19 cellular contexts compared by ENCODE assay signal in the genomic region with DNA sequence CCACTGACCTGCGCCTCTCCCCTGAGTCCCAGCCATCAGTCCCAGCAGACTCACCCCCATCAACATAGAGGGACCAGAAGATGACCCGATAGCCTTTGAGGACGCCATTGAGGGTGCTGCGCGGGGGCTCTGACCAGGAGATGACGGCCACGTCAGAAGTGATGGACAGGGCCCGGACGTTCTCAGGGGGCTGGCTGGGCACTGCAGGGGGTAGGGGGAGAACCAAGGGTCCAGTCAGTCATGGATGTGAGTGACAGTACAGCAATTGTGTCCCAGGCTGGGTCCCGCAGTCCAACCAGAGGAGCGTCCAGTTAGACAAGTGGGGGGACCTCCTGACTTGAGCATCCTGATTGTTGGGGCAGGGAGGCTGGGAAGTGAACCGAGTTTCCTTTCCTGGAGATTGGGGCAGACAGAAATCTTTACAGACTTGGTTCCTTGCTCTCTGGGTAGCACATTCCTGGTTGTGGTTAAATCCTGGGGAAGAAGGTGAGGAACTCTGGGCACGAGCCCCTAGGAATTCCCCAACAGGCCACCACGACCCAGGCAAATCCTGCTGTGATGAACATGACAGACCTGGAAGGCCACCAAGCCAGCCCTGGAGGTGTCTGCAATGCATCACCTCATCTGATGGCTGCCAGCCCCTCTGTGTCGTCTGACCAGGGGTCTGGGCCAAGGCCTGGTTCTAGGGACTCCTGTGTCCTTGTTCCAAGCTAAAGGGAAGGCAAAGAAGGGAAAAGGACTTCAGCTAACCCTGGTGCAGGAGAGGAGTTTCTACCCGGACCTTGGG.
DNase-seq lines count a peak whose midpoint lies in the region; ATAC-seq and TF ChIP-seq lines count a peak whose summit lies in the region.
"Had no signal": no experiment of that assay in that cellular context is flagged by ENCODE, and none has a peak within 500 bp of the region (broad histone marks: within the 10 kb centered on the region; RNA-seq: fewer than 3 reads in every experiment).

No MANE protein-coding gene starts in this region.

- H3K27me3 Mint-ChIP-seq in activated T-cell treated with anti-CD3 and anti-CD28 coated beads, Interleukin-2, amount 50 U/mL, for 24 hours: peaks cover 2% of the 10 kb centered on the region
- H3K27me3 Mint-ChIP-seq: CD4-positive, alpha-beta T cell had no signal

- H3K4me2 ChIP-seq in IMR-90 (ENCODE audit: low read depth, low read length) (no peak overlapping the region), osteoblast (ENCODE audit: insufficient read depth, low read length) (no peak overlapping the region), GM23248 (ENCODE audit: unreplicated experiment) (no peak overlapping the region)

- no peaks in the 10 kb centered on the region for H3F3A ChIP-seq in GM23248 (ENCODE audit: insufficient read depth)

- DNase-seq in IMR-90: no peak
- DNase-seq in astrocyte of the hippocampus (ENCODE audit: low read depth, low spot score): peak; percentile 16
- peak; percentile 73 for DNase-seq in osteoblast (ENCODE audit: insufficient read length, low spot score, missing footprints)
- DNase-seq in spleen: peak; percentile 68
- no peak for DNase-seq in lower lobe of right lung
- no peak for DNase-seq in activated T-cell treated with anti-CD3 and anti-CD28 coated beads, Interleukin-2, amount 50 U/mL, for 24 hours
- no peak for DNase-seq in GM23248
- DNase-seq: AML-193; BE2C; CD4-positive, alpha-beta T cell; CD8-positive, alpha-beta memory T cell; DMS53; GF-D8; H7; HCEC 1CT had no signal

- H4K8ac ChIP-seq in IMR-90 (ENCODE audit: low read depth in 2 of 2, low read length in 2 of 2): no peak overlapping the region

- no peak overlapping the region for H3K27ac Mint-ChIP-seq in activated T-cell treated with anti-CD3 and anti-CD28 coated beads, Interleukin-2, amount 50 U/mL, for 24 hours
- H3K27ac Mint-ChIP-seq: CD4-positive, alpha-beta T cell; CD8-positive, alpha-beta memory T cell had no signal

- H2AFZ ChIP-seq in IMR-90 (replicated peaks; ENCODE audit: low read length, poor library complexity): peak overlapping the region; percentile 43
- H2AFZ ChIP-seq in osteoblast (ENCODE audit: low read length): no peak overlapping the region
- no peak overlapping the region for H2AFZ ChIP-seq in GM23248

- no peak overlapping the region for H2AK9ac ChIP-seq in IMR-90 (replicated peaks; ENCODE audit: low read depth, low read length, poor library complexity)

- 40% methylated on average over 2 of the region's 16 CpGs; no CpG with 5 or more reads in 1 of the 2 experiments for WGBS in IMR-90 (ENCODE audit: extremely low coverage in 2 of 2, insufficient read length in 1 of 2), 2 experiments
- 85 to 95% (median 91%) methylated on average over 14 to 16 of the region's 16 CpGs for WGBS in spleen, 5 donors
- 62 to 63% methylated on average over 16 of the region's 16 CpGs for WGBS in GM23248 (ENCODE audit: low coverage in 1 of 2, low lambda C conversion rate in 2 of 2, missing lambda C conversion rate in 2 of 2), 2 experiments

- TF ChIP-seq CTCF in IMR-90 (conservative IDR thresholded peaks at IDR 0.05; ENCODE audit: low read depth, low read length) (no peak), osteoblast (IDR thresholded peaks at IDR 0.05; ENCODE audit: extremely low read depth, low read depth, low read length) (no peak), spleen (IDR thresholded peaks at IDR 0.05 in 8 of 11, conservative IDR thresholded peaks at IDR 0.05 in 3 of 11) (no peak), lower lobe of right lung (IDR thresholded peaks at IDR 0.05) (no peak)

- ATAC-seq in IMR-90 (ENCODE audit: low read depth) (no peak), lower lobe of right lung (no peak), HG03097 (IDR thresholded peaks at IDR 0.05; ENCODE audit: low FRiP score, unreplicated experiment) (no peak)

- no peak overlapping the region for H2BK120ac ChIP-seq in IMR-90 (ENCODE audit: low read depth, low read length)

- H3K79me1 ChIP-seq in IMR-90 (ENCODE audit: low read depth in 1 of 2, low read length in 2 of 2): no peaks in the 10 kb centered on the region

- H3K9me3 Mint-ChIP-seq in activated T-cell treated with anti-CD3 and anti-CD28 coated beads, Interleukin-2, amount 50 U/mL, for 24 hours: no peaks in the 10 kb centered on the region
- H3K9me3 Mint-ChIP-seq: CD14-positive monocyte; CD4-positive, alpha-beta T cell; CD8-positive, alpha-beta memory T cell had no signal

- no peaks in the 10 kb centered on the region for H3K9me3 ChIP-seq in IMR-90 (ENCODE audit: control insufficient read depth, insufficient read depth, low read length)
- H3K9me3 ChIP-seq in osteoblast (ENCODE audit: low read depth, low read length): no peaks in the 10 kb centered on the region
- no peaks in the 10 kb centered on the region for H3K9me3 ChIP-seq in spleen
- no peaks in the 10 kb centered on the region for H3K9me3 ChIP-seq in lower lobe of right lung
- H3K9me3 ChIP-seq in GM23248 (ENCODE audit: low read depth): no peaks in the 10 kb centered on the region
- H3K9me3 ChIP-seq: BE2C; BLaER1 treated with 17β-estradiol and CSF1 and Interleukin-3, amounts not matched to agents 10 nM and 100 nM had no signal

- dilution Hi-C loops in IMR-90 (cut with HindIII; ENCODE audit: low sequenced_read_pairs, unreplicated experiment): no loop called here

- no peaks in the 10 kb centered on the region for H3K9me2 ChIP-seq in GM23248 (ENCODE audit: insufficient read depth)

- H2BK20ac ChIP-seq in IMR-90 (ENCODE audit: low read depth, low read length): no peak overlapping the region

- H3K36me3 Mint-ChIP-seq in activated T-cell treated with anti-CD3 and anti-CD28 coated beads, Interleukin-2, amount 50 U/mL, for 24 hours (ENCODE audit: low read depth): no peaks in the 10 kb centered on the region
- H3K36me3 Mint-ChIP-seq: CD14-positive monocyte had no signal

- no peak overlapping the region for H4K91ac ChIP-seq in IMR-90 (ENCODE audit: insufficient read depth, low read depth, low read length)

- H2AK5ac ChIP-seq in IMR-90 (ENCODE audit: low read depth, low read length): no peak overlapping the region

- no peak overlapping the region for H3K23ac ChIP-seq in IMR-90 (ENCODE audit: low read depth, low read length)

- no peak overlapping the region for H3K18ac ChIP-seq in IMR-90 (ENCODE audit: low read depth, low read length)

- H3K4me3 Mint-ChIP-seq in activated T-cell treated with anti-CD3 and anti-CD28 coated beads, Interleukin-2, amount 50 U/mL, for 24 hours: no peak overlapping the region
- H3K4me3 Mint-ChIP-seq: CD14-positive monocyte; CD4-positive, alpha-beta T cell; CD8-positive, alpha-beta memory T cell had no signal

- H3K56ac ChIP-seq in IMR-90 (ENCODE audit: extremely low read depth, insufficient read depth, low read length): no peak overlapping the region

- H3K4me3 ChIP-seq in IMR-90 (ENCODE audit: insufficient read depth, low read depth, low read length) (no peak overlapping the region), osteoblast (ENCODE audit: insufficient read depth, low read length) (no peak overlapping the region), spleen (no peak overlapping the region), lower lobe of right lung (no peak overlapping the region), GM23248 (no peak overlapping the region)
- H3K4me3 ChIP-seq: BLaER1 treated with 17β-estradiol and CSF1 and Interleukin-3, amounts not matched to agents 10 nM and 100 nM had no signal

- H3K14ac ChIP-seq in IMR-90 (replicated peaks; ENCODE audit: low read depth, low read length): no peak overlapping the region

- no peak overlapping the region for H2BK5ac ChIP-seq in IMR-90 (ENCODE audit: low read depth, low read length, poor library complexity, severe bottlenecking)

- H3K27ac ChIP-seq in IMR-90 (ENCODE audit: insufficient read depth, low read length) (no peak overlapping the region), osteoblast (ENCODE audit: low read depth, low read length) (no peak overlapping the region), spleen (no peak overlapping the region), lower lobe of right lung (no peak overlapping the region), GM23248 (no peak overlapping the region)
- H3K27ac ChIP-seq: 22Rv1; BLaER1 treated with 17β-estradiol and CSF1 and Interleukin-3, amounts not matched to agents 10 nM and 100 nM had no signal

- peaks cover 15% of the 10 kb centered on the region for H3K27me3 ChIP-seq in IMR-90 (ENCODE audit: control insufficient read depth, insufficient read depth, low read length)
- no peaks in the 10 kb centered on the region for H3K27me3 ChIP-seq in osteoblast (ENCODE audit: insufficient read depth, low read length)
- no peaks in the 10 kb centered on the region for H3K27me3 ChIP-seq in spleen (replicated peaks in 1 of 7)
- no peaks in the 10 kb centered on the region for H3K27me3 ChIP-seq in lower lobe of right lung (ENCODE audit: low read depth)
- H3K27me3 ChIP-seq in GM23248 (replicated peaks; ENCODE audit: insufficient read depth): peaks cover 22% of the 10 kb centered on the region; the same call in 1 of the 2 replicates
- H3K27me3 ChIP-seq: BE2C; BLaER1 treated with 17β-estradiol and CSF1 and Interleukin-3, amounts not matched to agents 10 nM and 100 nM had no signal

- H3K79me2 ChIP-seq in osteoblast (ENCODE audit: insufficient read depth, low read length) (no peaks in the 10 kb centered on the region), GM23248 (ENCODE audit: insufficient read depth) (no peaks in the 10 kb centered on the region)

- in situ Hi-C loops in IMR-90 (cut with MboI; ENCODE audit: low sequenced_read_pairs) (no loop called here), GM23248 (cut with MboI) (no loop called here)

- peaks cover 10% of the 10 kb centered on the region for H3K4me1 Mint-ChIP-seq in activated T-cell treated with anti-CD3 and anti-CD28 coated beads, Interleukin-2, amount 50 U/mL, for 24 hours (ENCODE audit: low read depth)
- H3K4me1 Mint-ChIP-seq: CD8-positive, alpha-beta memory T cell had no signal

- TF ChIP-seq POLR2A in IMR-90 (IDR thresholded peaks at IDR 0.05; ENCODE audit: low read depth, low read length) (no peak), spleen (IDR thresholded peaks at IDR 0.05) (no peak)

- H3K9me1 ChIP-seq in IMR-90 (ENCODE audit: insufficient read depth, low read length): no peaks in the 10 kb centered on the region

- H3K4me1 ChIP-seq in IMR-90 (ENCODE audit: control insufficient read depth, insufficient read depth, low read length) (no peaks in the 10 kb centered on the region), osteoblast (ENCODE audit: insufficient read depth, low read length) (no peaks in the 10 kb centered on the region), spleen (no peaks in the 10 kb centered on the region), lower lobe of right lung (no peaks in the 10 kb centered on the region), GM23248 (ENCODE audit: insufficient read depth) (no peaks in the 10 kb centered on the region)

- no peak overlapping the region for H4K5ac ChIP-seq in IMR-90 (ENCODE audit: low read depth, low read length)

- TF ChIP-seq RAD21 in IMR-90 (IDR thresholded peaks at IDR 0.05; ENCODE audit: low read length): no peak

- H3K4ac ChIP-seq in IMR-90 (ENCODE audit: low read depth, low read length): no peak overlapping the region

- intact Hi-C loops in IMR-90 (cut with micrococcal nuclease) (no loop called here), spleen (cut with DNase I; ENCODE audit: low total_unique reads) (no loop called here), lower lobe of right lung (cut with DNase I) (no loop called here)

- CTCF ChIA-PET in IMR-90 (lab: Yijun Ruan, JAX): no interaction called here

- H3K9ac ChIP-seq in IMR-90 (ENCODE audit: low read depth, low read length): no peak overlapping the region
- no peak overlapping the region for H3K9ac ChIP-seq in GM23248
- H3K9ac ChIP-seq: BLaER1 treated with 17β-estradiol and CSF1 and Interleukin-3, amounts not matched to agents 10 nM and 100 nM had no signal

- H2BK15ac ChIP-seq in IMR-90 (ENCODE audit: low read depth, low read length): no peak overlapping the region

- BruUV-seq in IMR-90 (replicated peaks; lab: Mats Ljungman, UMichigan): no TSS peak

- POLR2A ChIA-PET in IMR-90 (lab: Charles Lee; ENCODE audit: unreplicated experiment): no interaction called here

- H3K36me3 ChIP-seq in IMR-90 (ENCODE audit: control insufficient read depth, insufficient read depth, low read length) (no peaks in the 10 kb centered on the region), osteoblast (ENCODE audit: insufficient read depth, low read length) (no peaks in the 10 kb centered on the region), spleen (peaks cover 0 to 10% (median 3%) of the 10 kb centered on the region in 6 donors), lower lobe of right lung (no peaks in the 10 kb centered on the region), GM23248 (ENCODE audit: low read depth) (no peaks in the 10 kb centered on the region)
- H3K36me3 ChIP-seq: BE2C; BLaER1 treated with 17β-estradiol and CSF1 and Interleukin-3, amounts not matched to agents 10 nM and 100 nM had no signal

- no peaks in the 10 kb centered on the region for H4K20me1 ChIP-seq in IMR-90 (ENCODE audit: insufficient read depth, low read length)
- H4K20me1 ChIP-seq in osteoblast (ENCODE audit: insufficient read depth, low read length): no peaks in the 10 kb centered on the region
- no peaks in the 10 kb centered on the region for H4K20me1 ChIP-seq in GM23248 (ENCODE audit: insufficient read depth)
- H4K20me1 ChIP-seq: BLaER1 treated with 17β-estradiol and CSF1 and Interleukin-3, amounts not matched to agents 10 nM and 100 nM had no signal

Comparison
In these comparisons a context has a peak if more than half of its experiments do, and no peak if none do; other contexts are left out.
1. DNase-seq: peak in astrocyte of the hippocampus (single experiment), osteoblast (single experiment) and spleen (single experiment); none in IMR-90 (single experiment), lower lobe of right lung (single experiment), activated T-cell treated with anti-CD3 and anti-CD28 coated beads, Interleukin-2, amount 50 U/mL, for 24 hours (single experiment) and GM23248 (single experiment).